1 cellular context compared by ENCODE assay signal in genomic region chr16:89907055-89907814, GRCh38.
TF ChIP-seq lines count a peak whose summit lies in the region.

No MANE protein-coding gene starts in this region.

TF ChIP-seq in HepG2, 621 proteins besides CTCF, POLR2A, EP300 and RAD21:
- TF ChIP-seq PCBP1 (IDR thresholded peaks at IDR 0.05; ENCODE audit: borderline replicate concordance, low read depth, low read length) (0 out of 2 replicates have a peak, but pooled peaks have one; percentile 35), ZNF18 (CRISPR knock-in tag; IDR thresholded peaks at IDR 0.05; ENCODE audit: insufficient replicate concordance) (peak; percentile 83), NFE2 (CRISPR knock-in tag; IDR thresholded peaks at IDR 0.05) (no peak), HNF1B (CRISPR knock-in tag; IDR thresholded peaks at IDR 0.05) (no peak), IKZF4 (CRISPR knock-in tag; IDR thresholded peaks at IDR 0.05; ENCODE audit: borderline replicate concordance, low read depth, not compliant biosample characterization) (no peak), ZNF263 (CRISPR knock-in tag; IDR thresholded peaks at IDR 0.05) (0 out of 2 replicates have a peak, but pooled peaks have one; percentile 30)
